20 cellular contexts compared by ENCODE assay signal in genomic region chr22:37292641-37293040, GRCh38. TPM values are rescaled to one million over a fixed set of nuclear protein-coding genes. Genes with fewer than 3 reads are reported as not detected.
"Had no signal": no experiment of that assay in that cellular context is flagged by ENCODE, and none has a peak within 500 bp of the region (broad histone marks: within the 10 kb centered on the region; RNA-seq: fewer than 3 reads in every experiment).

No MANE protein-coding gene starts in this region.

- H3K36me3 Mint-ChIP-seq: mesothelial cell of epicardium had no signal

- H3K9me3 ChIP-seq: body of pancreas, lower lobe of right lung, prostate gland, right atrium auricular region, SK-N-SH, transverse colon, uterus had no signal

- H3K27me3 Mint-ChIP-seq: activated CD4-positive, alpha-beta memory T cell treated with anti-CD3 and anti-CD28 coated beads, Interleukin-2, amount 10 ng/mL, durations not matched to agents 7 days and 5 days; stimulated activated naive CD8-positive, alpha-beta T cell treated with anti-CD3 and anti-CD28 coated beads, Interleukin-15, Interleukin-2, amounts not matched to agents 100 ng/mL and 50 ng/mL, for 24 hours had no signal

- H3K4me1 Mint-ChIP-seq: mesothelial cell of epicardium, neural crest cell had no signal

- H3K27ac Mint-ChIP-seq: activated CD4-positive, alpha-beta memory T cell treated with anti-CD3 and anti-CD28 coated beads, Interleukin-2, amount 10 ng/mL, durations not matched to agents 7 days and 5 days; mesothelial cell of epicardium had no signal

- ATAC-seq: activated CD4-positive, CD25-positive, alpha-beta regulatory T cell treated with anti-CD3 and anti-CD28 coated beads, Interleukin-2, amount 50 U/mL, for 24 hours; activated naive CD4-positive, alpha-beta T cell treated with anti-CD3 and anti-CD28 coated beads, Interleukin-2, amount 50 U/mL, for 72 hours; activated T-cell treated with anti-CD3 and anti-CD28 coated beads, Interleukin-2, amount 50 U/mL, for 4 hours; body of pancreas; lower lobe of right lung had no signal

- H3K27me3 ChIP-seq: body of pancreas, right atrium auricular region, transverse colon, uterus had no signal

- H3K9me3 Mint-ChIP-seq: activated CD4-positive, alpha-beta memory T cell treated with anti-CD3 and anti-CD28 coated beads, Interleukin-2, amount 10 ng/mL, durations not matched to agents 7 days and 5 days; activated naive CD4-positive, alpha-beta T cell treated with anti-CD3 and anti-CD28 coated beads, Interleukin-2, amount 50 U/mL, for 72 hours; activated T-cell treated with anti-CD3 and anti-CD28 coated beads, Interleukin-2, amount 50 U/mL, for 4 hours; mesothelial cell of epicardium had no signal

- H3K27ac ChIP-seq: body of pancreas, lower lobe of right lung, prostate gland, right atrium auricular region, transverse colon, uterus had no signal

- DNase-seq: activated CD4-positive, alpha-beta memory T cell treated with anti-CD3 and anti-CD28 coated beads, Interleukin-2, amount 10 ng/mL, durations not matched to agents 7 days and 5 days; activated effector memory CD4-positive, alpha-beta T cell treated with anti-CD3 and anti-CD28 coated beads, Interleukin-2, amount 50 U/mL, for 16 hours; activated T-cell treated with anti-CD3 and anti-CD28 coated beads, Interleukin-2, amount 50 U/mL, for 4 hours; body of pancreas; endodermal cell; foreskin melanocyte; lower lobe of right lung; SK-N-SH; stimulated activated CD4-positive, alpha-beta T cell treated with anti-CD3 and anti-CD28 coated beads, Interleukin-2, amount 100 ng/mL, for 24 hours; T-helper 1 cell; transverse colon; uterus had no signal

- H3K4me3 Mint-ChIP-seq: activated CD4-positive, alpha-beta memory T cell treated with anti-CD3 and anti-CD28 coated beads, Interleukin-2, amount 10 ng/mL, durations not matched to agents 7 days and 5 days; activated T-cell treated with anti-CD3 and anti-CD28 coated beads, Interleukin-2, amount 50 U/mL, for 4 hours; endodermal cell; mesothelial cell of epicardium; neural crest cell; stimulated activated naive CD8-positive, alpha-beta T cell treated with anti-CD3 and anti-CD28 coated beads, Interleukin-15, Interleukin-2, amounts not matched to agents 100 ng/mL and 50 ng/mL, for 24 hours had no signal

RNA-seq across cellular contexts. Expression of gene CYTH4, which starts 10.3 kb away (rescaled TPM):
- total RNA-seq: endodermal cell, epithelial cell of proximal tubule, mesothelial cell of epicardium, neural crest cell had no signal
